ENCODE assay signal across 13 cellular contexts in the genomic region with DNA sequence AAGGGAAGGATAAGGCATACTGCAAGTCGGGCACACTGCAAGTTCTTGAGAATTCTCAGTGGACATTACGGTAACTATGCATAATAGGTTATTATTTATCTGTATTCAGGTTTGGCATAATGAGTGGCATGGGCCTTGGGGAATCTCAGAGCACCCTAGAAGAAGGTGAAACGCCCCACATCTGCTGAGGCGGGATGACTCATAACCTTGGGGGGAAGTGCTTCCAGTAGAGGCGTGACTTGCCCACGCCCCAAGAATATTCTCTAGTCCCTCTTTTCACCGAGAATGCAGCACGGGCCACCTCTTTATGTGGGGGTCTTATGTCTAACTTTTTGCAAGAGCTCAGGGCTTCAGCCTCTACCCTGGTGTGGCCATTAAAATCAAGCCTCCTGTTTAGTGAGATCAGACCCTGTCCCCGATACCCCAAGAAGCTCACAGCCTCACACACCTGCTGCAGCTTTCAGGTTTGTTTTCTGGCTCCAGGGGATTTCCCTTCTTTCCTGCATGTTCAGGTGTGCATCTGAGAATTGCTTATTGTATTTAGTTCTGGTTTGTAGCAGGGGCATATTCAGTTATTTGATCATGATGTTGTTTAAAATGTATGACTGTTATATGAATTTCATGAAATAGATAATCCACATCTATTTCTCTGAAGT. TPM values are rescaled to one million over a fixed set of nuclear protein-coding genes. Genes with fewer than 3 reads are reported as not detected.
A peak's percentile ranks its signal among the peaks of the same experiment; 100 is the strongest.
DNase-seq lines count a peak whose midpoint lies in the region; ATAC-seq, FAIRE-seq and TF ChIP-seq lines count a peak whose summit lies in the region.
"Had no signal": no experiment of that assay in that cellular context is flagged by ENCODE, and none has a peak within 500 bp of the region (broad histone marks: within the 10 kb centered on the region; RNA-seq: fewer than 3 reads in every experiment).

No MANE protein-coding gene starts in this region.

- H3K27ac Mint-ChIP-seq in T-helper 17 cell, result no peak overlapping the region

- peak; percentile 73 for ATAC-seq in GM21381 (IDR thresholded peaks at IDR 0.05; ENCODE audit: unreplicated experiment)
- peak; percentile 86 for ATAC-seq in HG03039 (IDR thresholded peaks at IDR 0.05; ENCODE audit: unreplicated experiment)
- ATAC-seq in T-helper 17 cell, result no peak
- ATAC-seq: pancreas had no signal

- no peaks in the 10 kb centered on the region for H3K27me3 Mint-ChIP-seq in T-helper 17 cell

- FAIRE-seq in GM18507 (lab: Jason Lieb, UNC), result peak; percentile 70
- FAIRE-seq: islet of Langerhans, pancreas had no signal

- POLR2A ChIA-PET in RWPE1 (lab: Yijun Ruan, JAX; ENCODE audit: low non-redundant PET), result no interaction called here

- DNase-seq in GM18507 (ENCODE audit: extremely low spot score, insufficient read length, low read depth), result peak; percentile 20
- peak; percentile 34 for DNase-seq in RWPE1 (ENCODE audit: low spot score)
- DNase-seq in islet precursor cell, result no peak
- DNase-seq in T-helper 17 cell, result no peak
- DNase-seq in NCI-H1048 (lab: John Stamatoyannopoulos, UW), result no peak
- DNase-seq in NCI-H146 treated with DMSO at 0.1 percent for 48 hours (lab: John Stamatoyannopoulos, UW; ENCODE audit: unreplicated experiment), result no peak
- DNase-seq: pancreas, trophoblast cell had no signal

- peaks cover 4% of the 10 kb centered on the region for H3K4me1 Mint-ChIP-seq in T-helper 17 cell

- CTCF ChIA-PET in RWPE1 (lab: Yijun Ruan, JAX), result no interaction called here

- H3K27ac ChIP-seq in RWPE1, result no peak overlapping the region
- H3K27ac ChIP-seq: BLaER1 treated with 17β-estradiol and CSF1 and Interleukin-3, amounts not matched to agents 10 nM and 100 nM; epithelial cell of prostate; pancreas had no signal

- no peak for TF ChIP-seq CTCF in RWPE1 (conservative IDR thresholded peaks at IDR 0.05; ENCODE audit: low read depth)

- no peak overlapping the region for H3K4me3 Mint-ChIP-seq in T-helper 17 cell

- H3K36me3 Mint-ChIP-seq in T-helper 17 cell (ENCODE audit: low read depth), result peaks cover 2% of the 10 kb centered on the region

- no peaks in the 10 kb centered on the region for H3K9me3 ChIP-seq in T-helper 17 cell (ENCODE audit: control insufficient read depth, low read length, poor library complexity, severe bottlenecking)
- H3K9me3 ChIP-seq: pancreas had no signal

RNA-seq across cellular contexts. Expression of a gene that starts 19.1 kb away (rescaled TPM):
- total RNA-seq in T-helper 17 cell, result 1 to 10 TPM; 7.5 to 9.8 TPM

Comparison
In these comparisons a context has a peak if more than half of its experiments do, and no peak if none do; other contexts are left out.
1. DNase-seq: peak in GM18507 (single experiment) and RWPE1 (single experiment); none in islet precursor cell (single experiment), T-helper 17 cell (0 of 3), NCI-H1048 (single experiment) and NCI-H146 treated with DMSO at 0.1 percent for 48 hours (single experiment).